In the genomic region with DNA sequence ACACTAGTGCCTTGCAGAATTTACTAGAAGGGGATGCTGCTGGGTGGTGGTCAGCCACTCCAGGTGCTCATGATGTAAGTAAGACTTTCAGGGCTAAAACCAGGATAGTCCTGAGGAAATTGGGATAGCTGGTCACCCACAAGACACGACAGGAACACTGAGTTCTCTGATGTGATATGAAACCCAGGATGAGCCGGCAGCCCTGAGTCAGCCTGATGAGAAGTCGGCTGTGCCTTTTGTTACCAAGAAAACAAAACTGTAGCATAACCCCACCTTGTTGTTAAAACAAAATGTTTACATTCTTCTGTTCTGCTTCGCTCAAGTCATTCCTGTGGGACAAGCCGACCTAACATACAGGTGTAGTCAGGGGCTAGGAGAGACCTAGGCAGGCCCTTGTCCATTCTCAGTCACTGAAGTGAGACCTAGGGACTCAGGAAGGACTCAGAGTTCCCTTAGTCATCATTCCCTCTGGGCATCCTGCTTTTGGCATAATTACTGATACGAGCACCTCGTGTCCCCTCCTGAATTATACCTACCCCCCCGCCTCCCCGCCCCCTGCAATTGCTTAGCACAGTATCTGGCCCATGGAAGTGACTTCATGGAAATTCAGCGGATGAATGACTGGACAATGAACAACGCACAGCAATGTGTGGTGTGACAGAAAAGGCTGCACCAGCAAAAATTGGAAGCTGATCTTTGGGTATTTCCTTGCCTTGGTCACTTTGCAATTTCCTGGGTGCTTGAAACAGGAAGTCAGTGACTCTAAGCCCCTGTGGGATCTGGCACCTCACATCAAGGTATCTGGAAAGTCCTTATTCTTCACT, we compare ENCODE assay signal across 10 cellular contexts. TPM values are rescaled to one million over a fixed set of nuclear protein-coding genes. Genes with fewer than 3 reads are reported as not detected.
A peak's percentile ranks its signal among the peaks of the same experiment; 100 is the strongest.
DNase-seq lines count a peak whose midpoint lies in the region; ATAC-seq, FAIRE-seq and TF ChIP-seq lines count a peak whose summit lies in the region.
"Had no signal": no experiment of that assay in that cellular context is flagged by ENCODE, and none has a peak within 500 bp of the region (broad histone marks: within the 10 kb centered on the region; RNA-seq: fewer than 3 reads in every experiment).

No MANE protein-coding gene starts in this region.

- CTCF ChIA-PET in activated CD4-positive, alpha-beta memory T cell treated with anti-CD3 and anti-CD28 coated beads for 36 hours (lab: Charles Lee) = interaction anchor here (1.0 to 2.9 kb wide), 5 partner anchors 8 to 308 kb away, joined by 4 to 18 read pairs (median 6); a partner anchor contains a TSS

- WGBS in spleen, 5 donors = 52 to 78% (median 67%) methylated on average over 11 of the region's 11 CpGs

- no peaks in the 10 kb centered on the region for H3K36me3 ChIP-seq in spleen

- peak overlapping the region; percentile 51 to 93 (median 85) for H3K27ac ChIP-seq in spleen
- H3K27ac ChIP-seq: A549 had no signal

- POLR2A ChIA-PET in activated CD4-positive, alpha-beta memory T cell treated with anti-CD3 and anti-CD28 coated beads for 36 hours (lab: Charles Lee) = interaction anchor here (1.0 to 1.4 kb wide), 2 partner anchors 9 to 157 kb away, joined by 3 to 4 read pairs; no protein-coding TSS in a partner anchor

- H3K27ac Mint-ChIP-seq in activated CD4-positive, alpha-beta memory T cell treated with anti-CD3 and anti-CD28 coated beads for 36 hours = peak overlapping the region; percentile 81

- DNase-seq in SIG-M5 treated with dmso at 0.1 percent for 504 hours (lab: John Stamatoyannopoulos, UW; ENCODE audit: unreplicated experiment) = peak; percentile 37
- no peak for DNase-seq in SIG-M5 (lab: John Stamatoyannopoulos, UW)
- DNase-seq in activated CD4-positive, alpha-beta memory T cell treated with anti-CD3 and anti-CD28 coated beads for 36 hours = peak; percentile 60
- DNase-seq in fibroblast of mammary gland (ENCODE audit: low read depth) = peak; percentile 77
- DNase-seq in spleen = no peak
- DNase-seq in D721Med (ENCODE audit: insufficient read length, low spot score) = no peak

- TF ChIP-seq POLR2A in spleen (IDR thresholded peaks at IDR 0.05) = no peak

- H3K4me1 Mint-ChIP-seq in activated CD4-positive, alpha-beta memory T cell treated with anti-CD3 and anti-CD28 coated beads for 36 hours (ENCODE audit: low read depth) = peaks cover 40% of the 10 kb centered on the region

- no peaks in the 10 kb centered on the region for H3K27me3 Mint-ChIP-seq in activated CD4-positive, alpha-beta memory T cell treated with anti-CD3 and anti-CD28 coated beads for 36 hours
- H3K27me3 Mint-ChIP-seq: brain had no signal

- no peaks in the 10 kb centered on the region for H3K9me3 ChIP-seq in spleen
- H3K9me3 ChIP-seq: A549 had no signal

- H3K9me3 Mint-ChIP-seq in activated CD4-positive, alpha-beta memory T cell treated with anti-CD3 and anti-CD28 coated beads for 36 hours = no peaks in the 10 kb centered on the region

- H3K4me1 ChIP-seq in spleen = peaks cover 5 to 55% (median 21%) of the 10 kb centered on the region in 6 donors
- H3K4me1 ChIP-seq: A549 had no signal

- H3K4me3 Mint-ChIP-seq in activated CD4-positive, alpha-beta memory T cell treated with anti-CD3 and anti-CD28 coated beads for 36 hours = no peak overlapping the region

- intact Hi-C loops in activated CD4-positive, alpha-beta memory T cell treated with anti-CD3 and anti-CD28 coated beads for 36 hours (cut with micrococcal nuclease) = loop anchor here (2.0 to 5.0 kb wide), 3 partner anchors 33 to 180 kb away; a partner anchor contains a TSS
- intact Hi-C loops in spleen (cut with DNase I; ENCODE audit: low total_unique reads) = no loop called here

- H3K36me3 Mint-ChIP-seq in activated CD4-positive, alpha-beta memory T cell treated with anti-CD3 and anti-CD28 coated beads for 36 hours = no peaks in the 10 kb centered on the region
- H3K36me3 Mint-ChIP-seq: brain had no signal

- H3K4me3 ChIP-seq in fibroblast of mammary gland (ENCODE audit: control insufficient read depth, low read depth, low read length) (no peak overlapping the region), spleen (peak overlapping the region in 1 of 8 donors; percentile 61)
- H3K4me3 ChIP-seq: A549 had no signal

- no peaks in the 10 kb centered on the region for H3K27me3 ChIP-seq in spleen (replicated peaks in 1 of 7)

- ATAC-seq in GM21737 (IDR thresholded peaks at IDR 0.05; ENCODE audit: unreplicated experiment) (no peak), GM18517 (IDR thresholded peaks at IDR 0.05; ENCODE audit: unreplicated experiment) (no peak)
- ATAC-seq: A549 had no signal

- TF ChIP-seq CTCF in fibroblast of mammary gland (conservative IDR thresholded peaks at IDR 0.05; ENCODE audit: control insufficient read depth, insufficient read depth, low read depth, low read length) (no peak), spleen (IDR thresholded peaks at IDR 0.05 in 8 of 11, conservative IDR thresholded peaks at IDR 0.05 in 3 of 11) (no peak), D721Med (IDR thresholded peaks at IDR 0.05; ENCODE audit: insufficient read depth, missing control alignments) (no peak)

- FAIRE-seq in D721Med (lab: Jason Lieb, UNC) = no peak
- FAIRE-seq: A549 had no signal

RNA-seq across cellular contexts. Expression of a gene that starts 31.9 kb away (rescaled TPM):
- 1 to 10 TPM; 1.3 to 1.6 TPM for total RNA-seq in activated CD4-positive, alpha-beta memory T cell treated with anti-CD3 and anti-CD28 coated beads for 36 hours
- 100 to 1,000 TPM in 2 of 7 donors, 10 to 100 TPM in 5; 56.1 to 167 (median 74.5) TPM for total RNA-seq in spleen
- 10 to 100 TPM in 1 of 3 donors, 1 to 10 TPM in 2; 4.8 to 19.7 (median 9.5) TPM for polyA plus RNA-seq in spleen

Comparison
In these comparisons a context has a peak if more than half of its experiments do, and no peak if none do; other contexts are left out.
1. DNase-seq: peak in SIG-M5 treated with dmso at 0.1 percent for 504 hours (single experiment), activated CD4-positive, alpha-beta memory T cell treated with anti-CD3 and anti-CD28 coated beads for 36 hours (single experiment) and fibroblast of mammary gland (single experiment); none in SIG-M5 (single experiment), spleen (single experiment) and D721Med (single experiment).
2. RNA of a gene that starts 31.9 kb away (total RNA-seq): 56.1 to 167 TPM in spleen; 1.3 to 1.6 TPM in activated CD4-positive, alpha-beta memory T cell treated with anti-CD3 and anti-CD28 coated beads for 36 hours; every median in the first group is over 10 times any median in the second.